Comparison of ENCODE assay signal across 12 cellular contexts in the genomic region with DNA sequence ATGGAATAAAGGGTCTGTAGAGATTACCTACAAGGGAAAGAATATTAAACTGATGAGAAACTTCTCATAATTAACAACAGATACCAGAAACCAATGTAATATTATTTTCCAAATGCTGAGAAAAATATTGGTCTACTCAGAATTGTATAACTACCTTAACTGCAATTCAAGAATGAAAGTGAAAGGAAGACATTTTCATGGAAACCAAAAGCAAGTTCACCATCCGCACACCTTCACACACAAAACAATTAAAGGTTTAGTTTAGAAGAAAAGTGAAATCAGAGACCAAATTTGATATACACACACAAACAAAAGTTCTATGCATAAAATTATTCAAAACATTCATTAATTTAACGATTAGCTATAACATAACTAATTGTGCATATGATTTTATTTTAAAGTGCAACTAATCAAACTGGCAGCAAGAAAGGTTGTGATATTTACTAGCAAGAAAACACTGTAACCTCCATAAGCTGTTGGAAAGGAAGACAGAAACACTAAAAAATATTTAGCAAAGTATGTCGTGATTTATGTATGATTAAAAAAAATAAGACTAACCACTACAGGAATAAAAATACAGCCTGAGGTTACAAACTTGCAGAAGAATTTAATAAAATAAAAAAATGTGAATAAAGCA.
A peak's percentile ranks its signal among the peaks of the same experiment; 100 is the strongest.
DNase-seq lines count a peak whose midpoint lies in the region; ATAC-seq and TF ChIP-seq lines count a peak whose summit lies in the region.
"Had no signal": no experiment of that assay in that cellular context is flagged by ENCODE, and none has a peak within 500 bp of the region (broad histone marks: within the 10 kb centered on the region; RNA-seq: fewer than 3 reads in every experiment).

No MANE protein-coding gene starts in this region.

- TF ChIP-seq CTCF in heart right ventricle (IDR thresholded peaks at IDR 0.05) (no peak), OCI-LY3 (IDR thresholded peaks at IDR 0.05; ENCODE audit: low read depth, low read length) (no peak), gastroesophageal sphincter (IDR thresholded peaks at IDR 0.05) (no peak)

- H3K9me3 Mint-ChIP-seq in naive thymus-derived CD8-positive, alpha-beta T cell = no peaks in the 10 kb centered on the region

- WGBS in heart right ventricle, 2 donors = 62 to 81% methylated on average over 3 of the region's 3 CpGs
- WGBS in gastroesophageal sphincter (ENCODE audit: low coverage in 1 of 2), 2 donors = 72 to 74% methylated on average over 3 of the region's 3 CpGs

- no peaks in the 10 kb centered on the region for H4K20me1 ChIP-seq in OCI-LY3 (ENCODE audit: insufficient read depth, low read length)

- no peaks in the 10 kb centered on the region for H3K79me2 ChIP-seq in OCI-LY3 (ENCODE audit: low read length)

- peak overlapping the region in 2 of 10 donors; percentile 51 for H3K27ac Mint-ChIP-seq in naive thymus-derived CD8-positive, alpha-beta T cell
- H3K27ac Mint-ChIP-seq: CD14-positive monocyte had no signal

- peak overlapping the region; percentile 69 for H3K4me2 ChIP-seq in OCI-LY3 (ENCODE audit: low read length)

- intact Hi-C loops in heart right ventricle (cut with DNase I) (no loop called here), left ventricle myocardium superior (cut with micrococcal nuclease) (no loop called here)

- no peak for TF ChIP-seq EP300 in gastroesophageal sphincter (IDR thresholded peaks at IDR 0.05)

- ATAC-seq in heart right ventricle (no peak), left ventricle myocardium superior (no peak), GM21737 (IDR thresholded peaks at IDR 0.05; ENCODE audit: unreplicated experiment) (peak; percentile 76), gastroesophageal sphincter (no peak)
- ATAC-seq in naive thymus-derived CD8-positive, alpha-beta T cell = no peak

- peaks cover 4 to 17% (median 6%) of the 10 kb centered on the region in 4 donors for H3K4me1 Mint-ChIP-seq in naive thymus-derived CD8-positive, alpha-beta T cell
- H3K4me1 Mint-ChIP-seq: CD14-positive monocyte had no signal

- POLR2A ChIA-PET in naive thymus-derived CD8-positive, alpha-beta T cell (lab: Charles Lee) = no interaction called here

- no peaks in the 10 kb centered on the region for H3K27me3 Mint-ChIP-seq in naive thymus-derived CD8-positive, alpha-beta T cell

- H3K27ac ChIP-seq in heart right ventricle = peak overlapping the region in 5 of 10 donors; percentile 12 to 64 (median 42)
- H3K27ac ChIP-seq in OCI-LY3 (ENCODE audit: low read length) = peak overlapping the region; percentile 69
- H3K27ac ChIP-seq in gastroesophageal sphincter = no peak overlapping the region
- H3K27ac ChIP-seq: Peyer's patch had no signal

- no peak for TF ChIP-seq POLR2A in gastroesophageal sphincter (IDR thresholded peaks at IDR 0.05)

- H3K4me3 Mint-ChIP-seq in naive thymus-derived CD8-positive, alpha-beta T cell = peak overlapping the region; percentile 36 to 75 (median 56)
- H3K4me3 Mint-ChIP-seq: CD14-positive monocyte had no signal

- DNase-seq in heart right ventricle (no peak), left ventricle myocardium superior (no peak), cerebellum (ENCODE audit: low spot score) (no peak), NCI-H510A (lab: John Stamatoyannopoulos, UW) (no peak)
- DNase-seq in naive thymus-derived CD8-positive, alpha-beta T cell = peak in 2 of 10 donors; percentile 1 to 5
- DNase-seq: mesendoderm, NCI-H1105 treated with DMSO at 0.1 percent for 48 hours, Peyer's patch had no signal

- H3K9me3 ChIP-seq in heart right ventricle (no peaks in the 10 kb centered on the region), OCI-LY3 (ENCODE audit: insufficient read depth, low read length) (no peaks in the 10 kb centered on the region), gastroesophageal sphincter (no peaks in the 10 kb centered on the region)
- H3K9me3 ChIP-seq: Peyer's patch had no signal

- H3K9ac ChIP-seq in OCI-LY3 (ENCODE audit: low read length) = peak overlapping the region; percentile 26

- H3K27me3 ChIP-seq in heart right ventricle (no peaks in the 10 kb centered on the region), OCI-LY3 (ENCODE audit: low read depth, low read length) (no peaks in the 10 kb centered on the region), gastroesophageal sphincter (no peaks in the 10 kb centered on the region)
- H3K27me3 ChIP-seq: Peyer's patch had no signal

- H3K4me1 ChIP-seq in heart right ventricle = no peaks in the 10 kb centered on the region
- H3K4me1 ChIP-seq in OCI-LY3 (ENCODE audit: low read length) = peaks cover 22% of the 10 kb centered on the region
- H3K4me1 ChIP-seq in gastroesophageal sphincter = no peaks in the 10 kb centered on the region
- H3K4me1 ChIP-seq: Peyer's patch had no signal

- peak overlapping the region; percentile 12; the same call in 1 of the 2 replicates for H2AFZ ChIP-seq in OCI-LY3 (ENCODE audit: low read depth, low read length)

- H3K36me3 ChIP-seq in heart right ventricle = no peaks in the 10 kb centered on the region
- no peaks in the 10 kb centered on the region for H3K36me3 ChIP-seq in OCI-LY3 (replicated peaks; ENCODE audit: low read depth, low read length)
- H3K36me3 ChIP-seq in gastroesophageal sphincter = no peaks in the 10 kb centered on the region
- H3K36me3 ChIP-seq: Peyer's patch had no signal

- H3K36me3 Mint-ChIP-seq in naive thymus-derived CD8-positive, alpha-beta T cell = no peaks in the 10 kb centered on the region
- H3K36me3 Mint-ChIP-seq: CD14-positive monocyte had no signal

- H3K4me3 ChIP-seq in heart right ventricle (peak overlapping the region in 9 of 10 donors; percentile 1 to 43 (median 15)), OCI-LY3 (ENCODE audit: low read length) (peak overlapping the region; percentile 52), gastroesophageal sphincter (peak overlapping the region in 1 of 2 donors; percentile 9)
